24 cellular contexts compared by ENCODE assay signal in genomic region chr14:68710776-68711175, GRCh38.
DNase-seq lines count a peak whose midpoint lies in the region; ATAC-seq and TF ChIP-seq lines count a peak whose summit lies in the region.
"Had no signal": no experiment of that assay in that cellular context is flagged by ENCODE, and none has a peak within 500 bp of the region (broad histone marks: within the 10 kb centered on the region; RNA-seq: fewer than 3 reads in every experiment).

No MANE protein-coding gene starts in this region.

- H3K27ac Mint-ChIP-seq in T-cell: peak overlapping the region; percentile 87 to 91
- H3K27ac Mint-ChIP-seq in endothelial cell (ENCODE audit: unreplicated experiment): peak overlapping the region; percentile 85
- peak overlapping the region; percentile 7 for H3K27ac Mint-ChIP-seq in stimulated activated memory B cell treated with anti-CD40 and anti-IgM and Interleukin-4, amounts not matched to agents 10 μg/mL and 1 μg/mL and 100 μg/mL, for 72 hours
- no peak overlapping the region for H3K27ac Mint-ChIP-seq in glutamatergic neuron (ENCODE audit: unreplicated experiment)
- H3K27ac Mint-ChIP-seq: activated CD8-positive, alpha-beta T cell treated with anti-CD3 and anti-CD28 coated beads for 36 hours; activated naive CD8-positive, alpha-beta T cell treated with anti-CD3 and anti-CD28 coated beads, Interleukin-2, amount 50 U/mL, for 24 hours; HFFc6; mesothelial cell of epicardium; stimulated activated naive CD8-positive, alpha-beta T cell treated with anti-CD3 and anti-CD28 coated beads, Interleukin-15, amount 100 ng/mL, for 72 hours had no signal

- ATAC-seq in T-cell (replicated peaks in 1 of 4): no peak
- no peak for ATAC-seq in stimulated activated memory B cell treated with anti-CD40 and anti-IgM and Interleukin-4, amounts not matched to agents 10 μg/mL and 1 μg/mL and 100 μg/mL, for 72 hours
- ATAC-seq in GM19351 (IDR thresholded peaks at IDR 0.05; ENCODE audit: unreplicated experiment): no peak
- ATAC-seq: activated CD8-positive, alpha-beta T cell treated with anti-CD3 and anti-CD28 coated beads for 36 hours; activated naive CD8-positive, alpha-beta T cell treated with anti-CD3 and anti-CD28 coated beads, Interleukin-2, amount 50 U/mL, for 24 hours; psoas muscle; stimulated activated naive CD8-positive, alpha-beta T cell treated with anti-CD3 and anti-CD28 coated beads, Interleukin-15, amount 100 ng/mL, for 72 hours had no signal

- TF ChIP-seq CTCF in GM12874 (IDR thresholded peaks at IDR 0.05; ENCODE audit: insufficient read depth, low read depth, low read length): 0 out of 2 replicates have a peak, but pooled peaks have one; percentile 2
- TF ChIP-seq CTCF in endothelial cell (IDR thresholded peaks at IDR 0.05; ENCODE audit: unreplicated experiment): no peak
- no peak for TF ChIP-seq CTCF in glutamatergic neuron (IDR thresholded peaks at IDR 0.05; ENCODE audit: partially characterized antibody, unreplicated experiment)

- H3K4me1 Mint-ChIP-seq in T-cell: peaks cover 39 to 53% (median 47%) of the 10 kb centered on the region in 3 donors
- peaks cover 58% of the 10 kb centered on the region for H3K4me1 Mint-ChIP-seq in endothelial cell (ENCODE audit: unreplicated experiment)
- peaks cover 16% of the 10 kb centered on the region for H3K4me1 Mint-ChIP-seq in stimulated activated memory B cell treated with anti-CD40 and anti-IgM and Interleukin-4, amounts not matched to agents 10 μg/mL and 1 μg/mL and 100 μg/mL, for 72 hours
- peaks cover 3% of the 10 kb centered on the region for H3K4me1 Mint-ChIP-seq in glutamatergic neuron (ENCODE audit: low read depth, unreplicated experiment)

- H3K9me3 Mint-ChIP-seq in T-cell: no peaks in the 10 kb centered on the region
- no peaks in the 10 kb centered on the region for H3K9me3 Mint-ChIP-seq in endothelial cell (ENCODE audit: unreplicated experiment)
- no peaks in the 10 kb centered on the region for H3K9me3 Mint-ChIP-seq in stimulated activated memory B cell treated with anti-CD40 and anti-IgM and Interleukin-4, amounts not matched to agents 10 μg/mL and 1 μg/mL and 100 μg/mL, for 72 hours
- peaks cover 3% of the 10 kb centered on the region for H3K9me3 Mint-ChIP-seq in glutamatergic neuron (ENCODE audit: unreplicated experiment)
- H3K9me3 Mint-ChIP-seq: activated CD8-positive, alpha-beta T cell treated with anti-CD3 and anti-CD28 coated beads for 36 hours; activated naive CD8-positive, alpha-beta T cell treated with anti-CD3 and anti-CD28 coated beads, Interleukin-2, amount 50 U/mL, for 24 hours; HFFc6; mesothelial cell of epicardium; naive B cell; stimulated activated naive CD8-positive, alpha-beta T cell treated with anti-CD3 and anti-CD28 coated beads, Interleukin-15, amount 100 ng/mL, for 72 hours had no signal

- CTCF ChIA-PET in T-cell (lab: Charles Lee): no interaction called here

- POLR2A ChIA-PET in T-cell (lab: Charles Lee): no interaction called here

- H3K36me3 Mint-ChIP-seq in T-cell (no peaks in the 10 kb centered on the region), endothelial cell (ENCODE audit: low read depth, unreplicated experiment) (no peaks in the 10 kb centered on the region), glutamatergic neuron (ENCODE audit: unreplicated experiment) (peaks cover 5% of the 10 kb centered on the region)
- H3K36me3 Mint-ChIP-seq in stimulated activated memory B cell treated with anti-CD40 and anti-IgM and Interleukin-4, amounts not matched to agents 10 μg/mL and 1 μg/mL and 100 μg/mL, for 72 hours: no peaks in the 10 kb centered on the region
- H3K36me3 Mint-ChIP-seq: mesothelial cell of epicardium, naive B cell had no signal

- DNase-seq in T-cell (no peak), endothelial cell (ENCODE audit: low spot score) (no peak), T-helper 9 cell (no peak), glutamatergic neuron (no peak)
- DNase-seq: activated CD4-positive, alpha-beta T cell treated with anti-CD3 and anti-CD28 coated beads for 1 hour; activated CD8-positive, alpha-beta T cell treated with anti-CD3 and anti-CD28 coated beads for 36 hours; activated naive CD8-positive, alpha-beta T cell treated with anti-CD3 and anti-CD28 coated beads, Interleukin-2, amount 50 U/mL, for 24 hours; Caco-2; GF-D8; HFFc6; IMR-90; kidney; naive B cell; NCI-H1092 treated with DMSO at 0.1 percent for 48 hours; NCI-H2029; occipital lobe; psoas muscle; SJCRH30; stimulated activated naive CD8-positive, alpha-beta T cell treated with anti-CD3 and anti-CD28 coated beads, Interleukin-15, amount 100 ng/mL, for 72 hours; thyroid gland had no signal

- H3K27me3 Mint-ChIP-seq in T-cell: no peaks in the 10 kb centered on the region
- H3K27me3 Mint-ChIP-seq in endothelial cell (ENCODE audit: unreplicated experiment): peaks cover 3% of the 10 kb centered on the region
- no peaks in the 10 kb centered on the region for H3K27me3 Mint-ChIP-seq in stimulated activated memory B cell treated with anti-CD40 and anti-IgM and Interleukin-4, amounts not matched to agents 10 μg/mL and 1 μg/mL and 100 μg/mL, for 72 hours
- H3K27me3 Mint-ChIP-seq in glutamatergic neuron (ENCODE audit: unreplicated experiment): peaks cover 12% of the 10 kb centered on the region
- H3K27me3 Mint-ChIP-seq: activated CD8-positive, alpha-beta T cell treated with anti-CD3 and anti-CD28 coated beads for 36 hours; activated naive CD8-positive, alpha-beta T cell treated with anti-CD3 and anti-CD28 coated beads, Interleukin-2, amount 50 U/mL, for 24 hours; naive B cell; stimulated activated naive CD8-positive, alpha-beta T cell treated with anti-CD3 and anti-CD28 coated beads, Interleukin-15, amount 100 ng/mL, for 72 hours had no signal

- H3K4me3 Mint-ChIP-seq in T-cell (no peak overlapping the region), endothelial cell (ENCODE audit: unreplicated experiment) (no peak overlapping the region), glutamatergic neuron (ENCODE audit: unreplicated experiment) (no peak overlapping the region)
- no peak overlapping the region for H3K4me3 Mint-ChIP-seq in stimulated activated memory B cell treated with anti-CD40 and anti-IgM and Interleukin-4, amounts not matched to agents 10 μg/mL and 1 μg/mL and 100 μg/mL, for 72 hours
- H3K4me3 Mint-ChIP-seq: activated CD8-positive, alpha-beta T cell treated with anti-CD3 and anti-CD28 coated beads for 36 hours; activated naive CD8-positive, alpha-beta T cell treated with anti-CD3 and anti-CD28 coated beads, Interleukin-2, amount 50 U/mL, for 24 hours; HFFc6; mesothelial cell of epicardium; naive B cell; stimulated activated naive CD8-positive, alpha-beta T cell treated with anti-CD3 and anti-CD28 coated beads, Interleukin-15, amount 100 ng/mL, for 72 hours had no signal
